Comparison of ENCODE assay signal across 13 cellular contexts in the genomic region with DNA sequence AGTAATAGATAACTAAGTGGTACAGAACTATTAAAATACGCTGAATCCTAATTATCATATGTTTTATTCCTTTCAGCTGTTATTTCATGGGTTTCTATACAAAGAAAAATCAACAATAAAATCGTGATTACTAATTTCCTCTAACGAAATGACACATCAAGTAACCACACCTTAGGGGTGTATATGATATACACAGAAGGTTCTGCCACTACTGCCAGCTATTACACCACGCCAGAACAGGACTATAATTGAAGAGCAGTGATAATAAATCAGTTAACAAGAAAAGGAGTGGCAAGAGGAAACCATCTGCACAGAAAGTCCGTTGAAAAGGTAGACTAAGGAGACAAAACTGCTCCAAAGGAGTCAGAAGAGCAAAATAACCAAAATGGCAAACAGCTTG. TPM values are rescaled to one million over a fixed set of nuclear protein-coding genes. Genes with fewer than 3 reads are reported as not detected.
DNase-seq lines count a peak whose midpoint lies in the region; ATAC-seq and TF ChIP-seq lines count a peak whose summit lies in the region.
"Had no signal": no experiment of that assay in that cellular context is flagged by ENCODE, and none has a peak within 500 bp of the region (broad histone marks: within the 10 kb centered on the region; RNA-seq: fewer than 3 reads in every experiment).

No MANE protein-coding gene starts in this region.

- H3K4me3 ChIP-seq in Peyer's patch: peak overlapping the region in 1 of 4 donors; percentile 13

- no peaks in the 10 kb centered on the region for H3K9me3 ChIP-seq in Peyer's patch
- H3K9me3 ChIP-seq: SK-N-SH had no signal

- intact Hi-C loops in activated naive CD4-positive, alpha-beta T cell treated with anti-CD3 and anti-CD28 coated beads for 36 hours (cut with micrococcal nuclease): loop anchor here (10.0 kb wide), 1 partner anchor 1932 kb away; the partner anchor contains the start of gene CUL3
- intact Hi-C loops in dendritic cell treated with granulocyte-macrophage colony-stimulating factor and Interleukin-4, amounts not matched to agents 40 ng/mL and 50 ng/mL, for 4 days (cut with micrococcal nuclease): no loop called here
- intact Hi-C loops in left cardiac atrium (cut with DNase I): no loop called here

- H3K4me1 ChIP-seq in Peyer's patch: peaks cover 0 to 27% (median 0%) of the 10 kb centered on the region in 4 donors

- no peak for TF ChIP-seq CTCF in Peyer's patch (IDR thresholded peaks at IDR 0.05)

- no peaks in the 10 kb centered on the region for H3K27me3 Mint-ChIP-seq in activated naive CD4-positive, alpha-beta T cell treated with anti-CD3 and anti-CD28 coated beads for 36 hours (ENCODE audit: low read depth)
- H3K27me3 Mint-ChIP-seq in dendritic cell treated with granulocyte-macrophage colony-stimulating factor and Interleukin-4, amounts not matched to agents 40 ng/mL and 50 ng/mL, for 4 days: no peaks in the 10 kb centered on the region
- H3K27me3 Mint-ChIP-seq in stimulated activated memory B cell treated with anti-CD40 and anti-IgM and Interleukin-4, amounts not matched to agents 10 μg/mL and 1 μg/mL and 100 μg/mL, for 72 hours: no peaks in the 10 kb centered on the region

- TF ChIP-seq POLR2A in Peyer's patch (IDR thresholded peaks at IDR 0.05): peak; percentile 24 to 81

- H3K27ac ChIP-seq in Peyer's patch: peak overlapping the region in 3 of 4 donors; percentile 25 to 81 (median 58)

- H3K9me3 Mint-ChIP-seq in activated naive CD4-positive, alpha-beta T cell treated with anti-CD3 and anti-CD28 coated beads for 36 hours: no peaks in the 10 kb centered on the region
- no peaks in the 10 kb centered on the region for H3K9me3 Mint-ChIP-seq in dendritic cell treated with granulocyte-macrophage colony-stimulating factor and Interleukin-4, amounts not matched to agents 40 ng/mL and 50 ng/mL, for 4 days
- H3K9me3 Mint-ChIP-seq in stimulated activated memory B cell treated with anti-CD40 and anti-IgM and Interleukin-4, amounts not matched to agents 10 μg/mL and 1 μg/mL and 100 μg/mL, for 72 hours: no peaks in the 10 kb centered on the region

- no peak for DNase-seq in activated naive CD4-positive, alpha-beta T cell treated with anti-CD3 and anti-CD28 coated beads for 36 hours
- DNase-seq in activated naive CD4-positive, alpha-beta T cell treated with Interleukin-2 at 50 U/mL for 16 hours: no peak
- DNase-seq in Peyer's patch (peak in 1 of 3 donors; percentile 63), anterior cingulate cortex (lab: John Stamatoyannopoulos, UW) (no peak), left cardiac atrium (no peak), HT-29 (ENCODE audit: low spot score) (no peak)
- DNase-seq: activated CD4-positive, alpha-beta T cell treated with anti-CD3 and anti-CD28 coated beads, Interleukin-2, amount 50 U/mL, for 1 hour; EL; NCI-H526 treated with DMSO at 0.1 percent for 48 hours; SK-N-SH had no signal

- peaks cover 44% of the 10 kb centered on the region for H3K4me1 Mint-ChIP-seq in activated naive CD4-positive, alpha-beta T cell treated with anti-CD3 and anti-CD28 coated beads for 36 hours (ENCODE audit: low read depth)
- peaks cover 39% of the 10 kb centered on the region for H3K4me1 Mint-ChIP-seq in dendritic cell treated with granulocyte-macrophage colony-stimulating factor and Interleukin-4, amounts not matched to agents 40 ng/mL and 50 ng/mL, for 4 days (ENCODE audit: low read depth)
- H3K4me1 Mint-ChIP-seq in stimulated activated memory B cell treated with anti-CD40 and anti-IgM and Interleukin-4, amounts not matched to agents 10 μg/mL and 1 μg/mL and 100 μg/mL, for 72 hours: peaks cover 55% of the 10 kb centered on the region

- CTCF ChIA-PET in activated naive CD4-positive, alpha-beta T cell treated with anti-CD3 and anti-CD28 coated beads for 36 hours (lab: Charles Lee): no interaction called here

- H3K36me3 ChIP-seq in Peyer's patch: peaks cover 0 to 5% (median 0%) of the 10 kb centered on the region in 3 donors

- peak overlapping the region; percentile 31 for H3K4me3 Mint-ChIP-seq in activated naive CD4-positive, alpha-beta T cell treated with anti-CD3 and anti-CD28 coated beads for 36 hours
- H3K4me3 Mint-ChIP-seq in dendritic cell treated with granulocyte-macrophage colony-stimulating factor and Interleukin-4, amounts not matched to agents 40 ng/mL and 50 ng/mL, for 4 days: no peak overlapping the region
- H3K4me3 Mint-ChIP-seq in stimulated activated memory B cell treated with anti-CD40 and anti-IgM and Interleukin-4, amounts not matched to agents 10 μg/mL and 1 μg/mL and 100 μg/mL, for 72 hours: peak overlapping the region; percentile 5

- peaks cover 25% of the 10 kb centered on the region for H3K36me3 Mint-ChIP-seq in activated naive CD4-positive, alpha-beta T cell treated with anti-CD3 and anti-CD28 coated beads for 36 hours (ENCODE audit: low read depth)
- peaks cover 16% of the 10 kb centered on the region for H3K36me3 Mint-ChIP-seq in dendritic cell treated with granulocyte-macrophage colony-stimulating factor and Interleukin-4, amounts not matched to agents 40 ng/mL and 50 ng/mL, for 4 days (ENCODE audit: low read depth)
- peaks cover 13% of the 10 kb centered on the region for H3K36me3 Mint-ChIP-seq in stimulated activated memory B cell treated with anti-CD40 and anti-IgM and Interleukin-4, amounts not matched to agents 10 μg/mL and 1 μg/mL and 100 μg/mL, for 72 hours

- no peak for ATAC-seq in stimulated activated memory B cell treated with anti-CD40 and anti-IgM and Interleukin-4, amounts not matched to agents 10 μg/mL and 1 μg/mL and 100 μg/mL, for 72 hours
- ATAC-seq in left cardiac atrium: no peak

- H3K27me3 ChIP-seq in Peyer's patch: no peaks in the 10 kb centered on the region

- H3K27ac Mint-ChIP-seq in activated naive CD4-positive, alpha-beta T cell treated with anti-CD3 and anti-CD28 coated beads for 36 hours: peak overlapping the region; percentile 40
- peak overlapping the region; percentile 10 for H3K27ac Mint-ChIP-seq in dendritic cell treated with granulocyte-macrophage colony-stimulating factor and Interleukin-4, amounts not matched to agents 40 ng/mL and 50 ng/mL, for 4 days
- H3K27ac Mint-ChIP-seq in stimulated activated memory B cell treated with anti-CD40 and anti-IgM and Interleukin-4, amounts not matched to agents 10 μg/mL and 1 μg/mL and 100 μg/mL, for 72 hours: no peak overlapping the region

RNA-seq across cellular contexts. Expression of gene FARSB, which starts 3.0 kb away (rescaled TPM):
- total RNA-seq in activated naive CD4-positive, alpha-beta T cell treated with anti-CD3 and anti-CD28 coated beads for 36 hours: 10 to 100 TPM; 46.4 to 46.8 TPM
- total RNA-seq in Peyer's patch: 10 to 100 TPM in 3 of 4 donors, 1 to 10 TPM in 1; 8.6 to 14.9 (median 11.7) TPM
- 10 to 100 TPM; 13.8 to 23.2 TPM for total RNA-seq in left cardiac atrium
- total RNA-seq in HT-29 (2014; rRNA removed; shearing (Covaris generic)): 10.0 and 11.1 TPM in 2 replicates

RNA-seq across cellular contexts. Expression of gene MOGAT1, which starts 18.6 kb away (rescaled TPM):
- total RNA-seq in activated naive CD4-positive, alpha-beta T cell treated with anti-CD3 and anti-CD28 coated beads for 36 hours: not detected
- total RNA-seq in Peyer's patch: not detected
- total RNA-seq in left cardiac atrium: under 1 TPM; 0.47 to 0.50 TPM
- total RNA-seq in HT-29 (2014; rRNA removed; shearing (Covaris generic)): not detected in 2 replicates
- total RNA-seq: urinary bladder had no signal
